In the genomic region with DNA sequence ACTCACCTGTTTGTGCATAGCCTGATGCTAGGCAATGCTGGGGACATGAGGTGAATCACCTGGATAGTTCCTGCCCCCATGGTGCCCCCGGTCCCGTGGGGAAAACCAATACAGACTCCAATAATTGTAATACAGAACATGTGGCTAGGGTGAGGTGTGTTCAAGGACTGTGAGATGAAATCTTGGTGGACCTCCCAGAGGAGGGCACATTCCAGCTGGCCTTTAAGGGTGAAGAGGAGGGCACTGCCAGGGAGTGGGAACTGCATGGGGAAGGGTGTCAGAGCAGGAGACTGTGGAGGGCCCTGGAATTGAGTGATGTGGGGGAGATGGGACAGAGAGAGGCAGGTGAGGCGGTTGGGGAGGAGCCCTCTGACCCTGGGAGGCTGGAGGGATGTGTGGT, we compare ENCODE assay signal across 24 cellular contexts. TPM values are rescaled to one million over a fixed set of nuclear protein-coding genes. Genes with fewer than 3 reads are reported as not detected.
A peak's percentile ranks its signal among the peaks of the same experiment; 100 is the strongest.
DNase-seq lines count a peak whose midpoint lies in the region; ATAC-seq, FAIRE-seq and TF ChIP-seq lines count a peak whose summit lies in the region.
"Had no signal": no experiment of that assay in that cellular context is flagged by ENCODE, and none has a peak within 500 bp of the region (broad histone marks: within the 10 kb centered on the region; RNA-seq: fewer than 3 reads in every experiment).

No MANE protein-coding gene starts in this region.

- no peak for TF ChIP-seq RAD21 in A549 (conservative IDR thresholded peaks at IDR 0.05 in 1 of 2, IDR thresholded peaks at IDR 0.05 in 1 of 2)

- DNase-seq in activated naive CD8-positive, alpha-beta T cell treated with anti-CD3 and anti-CD28 coated beads, Interleukin-2, amount 10 ng/mL, durations not matched to agents 7 days and 5 days, result no peak
- DNase-seq in activated naive CD8-positive, alpha-beta T cell treated with anti-CD3 and anti-CD28 coated beads for 36 hours, result no peak
- DNase-seq in A549 (ENCODE audit: low read depth in 1 of 2, low spot score in 1 of 2) (no peak), Panc1 (ENCODE audit: low read depth, low spot score) (no peak), lower lobe of right lung (no peak), posterior vena cava (ENCODE audit: low spot score) (no peak), stomach (no peak), NCI-H187 (lab: John Stamatoyannopoulos, UW) (no peak)
- DNase-seq: 8988T; BE2C; C1 segment of cervical spinal cord; CD4-positive, CD25-positive, alpha-beta regulatory T cell; CD8-positive, alpha-beta memory T cell; COR-L47; DMS 273 treated with DMSO at 0.1 percent for 48 hours; DMS53; DND-41; EL had no signal

- no peaks in the 10 kb centered on the region for H3K9me3 Mint-ChIP-seq in activated naive CD8-positive, alpha-beta T cell treated with anti-CD3 and anti-CD28 coated beads, Interleukin-2, amount 10 ng/mL, durations not matched to agents 7 days and 5 days
- no peaks in the 10 kb centered on the region for H3K9me3 Mint-ChIP-seq in activated naive CD8-positive, alpha-beta T cell treated with anti-CD3 and anti-CD28 coated beads for 36 hours
- H3K9me3 Mint-ChIP-seq: CD4-positive, CD25-positive, alpha-beta regulatory T cell; CD8-positive, alpha-beta memory T cell had no signal

- H3K36me3 Mint-ChIP-seq in activated naive CD8-positive, alpha-beta T cell treated with anti-CD3 and anti-CD28 coated beads, Interleukin-2, amount 10 ng/mL, durations not matched to agents 7 days and 5 days, result no peaks in the 10 kb centered on the region
- H3K36me3 Mint-ChIP-seq in activated naive CD8-positive, alpha-beta T cell treated with anti-CD3 and anti-CD28 coated beads for 36 hours, result no peaks in the 10 kb centered on the region
- H3K36me3 Mint-ChIP-seq: CD4-positive, CD25-positive, alpha-beta regulatory T cell; CD8-positive, alpha-beta memory T cell had no signal

- H3K4me3 Mint-ChIP-seq in activated naive CD8-positive, alpha-beta T cell treated with anti-CD3 and anti-CD28 coated beads, Interleukin-2, amount 10 ng/mL, durations not matched to agents 7 days and 5 days, result peak overlapping the region; percentile 41
- H3K4me3 Mint-ChIP-seq in activated naive CD8-positive, alpha-beta T cell treated with anti-CD3 and anti-CD28 coated beads for 36 hours, result no peak overlapping the region
- H3K4me3 Mint-ChIP-seq: CD4-positive, CD25-positive, alpha-beta regulatory T cell had no signal

- in situ Hi-C loops in Panc1 (cut with HindIII; ENCODE audit: low pct_unique_long_range_greater_than_20kb, low sequenced_read_pairs), result no loop called here

- TF ChIP-seq EP300 in A549 (IDR thresholded peaks at IDR 0.05) (no peak), stomach (IDR thresholded peaks at IDR 0.05) (no peak)

- H3K9me3 ChIP-seq in A549 (no peaks in the 10 kb centered on the region), Panc1 (ENCODE audit: control insufficient read depth, insufficient read depth, low read depth, low read length) (no peaks in the 10 kb centered on the region), lower lobe of right lung (no peaks in the 10 kb centered on the region), stomach (no peaks in the 10 kb centered on the region)
- H3K9me3 ChIP-seq: BE2C, HAP-1 had no signal

- no peak for TF ChIP-seq POLR2A in A549 (IDR thresholded peaks at IDR 0.05; ENCODE audit: low read length)
- TF ChIP-seq POLR2A in stomach (IDR thresholded peaks at IDR 0.05), result no peak

- H3K27me3 ChIP-seq in Panc1 (ENCODE audit: control insufficient read depth, insufficient read depth, low read length) (no peaks in the 10 kb centered on the region), lower lobe of right lung (ENCODE audit: low read depth) (no peaks in the 10 kb centered on the region), stomach (peaks cover 0 to 22% (median 8%) of the 10 kb centered on the region in 3 donors)
- H3K27me3 ChIP-seq: BE2C had no signal

- H3K4me3 ChIP-seq in A549 (no peak overlapping the region), Panc1 (ENCODE audit: low read depth in 2 of 2, low read length in 2 of 2) (no peak overlapping the region), lower lobe of right lung (peak overlapping the region; percentile 27), stomach (no peak overlapping the region)
- H3K4me3 ChIP-seq: GM12878, HAP-1 had no signal

- H3K27ac Mint-ChIP-seq in activated naive CD8-positive, alpha-beta T cell treated with anti-CD3 and anti-CD28 coated beads, Interleukin-2, amount 10 ng/mL, durations not matched to agents 7 days and 5 days, result no peak overlapping the region
- no peak overlapping the region for H3K27ac Mint-ChIP-seq in activated naive CD8-positive, alpha-beta T cell treated with anti-CD3 and anti-CD28 coated beads for 36 hours
- H3K27ac Mint-ChIP-seq: CD4-positive, CD25-positive, alpha-beta regulatory T cell; CD8-positive, alpha-beta memory T cell had no signal

- intact Hi-C loops in Panc1 (cut with micrococcal nuclease; ENCODE audit: unreplicated experiment) (no loop called here), lower lobe of right lung (cut with DNase I) (no loop called here), posterior vena cava (cut with DNase I) (no loop called here), stomach (cut with DNase I; ENCODE audit: low total_unique reads) (no loop called here)

- TF ChIP-seq CTCF in A549 (IDR thresholded peaks at IDR 0.05) (no peak), Panc1 (IDR thresholded peaks at IDR 0.05) (no peak), lower lobe of right lung (IDR thresholded peaks at IDR 0.05) (no peak), stomach (IDR thresholded peaks at IDR 0.05) (no peak)

- no peak overlapping the region for H3K27ac ChIP-seq in A549
- no peak overlapping the region for H3K27ac ChIP-seq in Panc1 (ENCODE audit: low read length)
- no peak overlapping the region for H3K27ac ChIP-seq in lower lobe of right lung
- no peak overlapping the region for H3K27ac ChIP-seq in stomach

- ATAC-seq in activated naive CD8-positive, alpha-beta T cell treated with anti-CD3 and anti-CD28 coated beads, Interleukin-2, amount 10 ng/mL, durations not matched to agents 7 days and 5 days (ENCODE audit: low read depth), result no peak
- ATAC-seq in A549, result no peak; a peak in 3 of 6 replicates
- 0 out of 2 replicates have a peak, but pooled peaks have one; percentile 5 for ATAC-seq in Panc1
- ATAC-seq in lower lobe of right lung, result no peak
- ATAC-seq: GM12878 had no signal

- no peaks in the 10 kb centered on the region for H3K36me3 ChIP-seq in Panc1 (ENCODE audit: control insufficient read depth, insufficient read depth, low read length)
- H3K36me3 ChIP-seq in lower lobe of right lung, result no peaks in the 10 kb centered on the region
- H3K36me3 ChIP-seq in stomach, result no peaks in the 10 kb centered on the region
- H3K36me3 ChIP-seq: BE2C, HAP-1 had no signal

- 28% methylated on average over 3 of the region's 3 CpGs for WGBS in A549 (ENCODE audit: missing lambda C conversion rate)
- WGBS in stomach, 5 donors, result 67 to 82% (median 72%) methylated on average over 3 of the region's 3 CpGs

- POLR2A ChIA-PET in activated naive CD8-positive, alpha-beta T cell treated with anti-CD3 and anti-CD28 coated beads, Interleukin-2, amount 10 ng/mL, durations not matched to agents 7 days and 5 days (lab: Charles Lee), result interaction anchor here (0.5 to 1.0 kb wide), 2 partner anchors 14 to 76 kb away, joined by 3 to 8 read pairs; no protein-coding TSS in a partner anchor
- POLR2A ChIA-PET in A549 (lab: Yijun Ruan, JAX) (no interaction called here), Panc1 (lab: Charles Lee) (interaction anchor here (0.6 kb wide), 2 partner anchors 17 to 1256 kb away, joined by 4 to 5 read pairs; no protein-coding TSS in a partner anchor)

- CTCF ChIA-PET in A549 (lab: Yijun Ruan, JAX), result interaction anchor here (1.5 to 14.5 kb wide), 6 partner anchors 7 to 83 kb away, joined by 4 to 197 read pairs (median 8); partner anchors contain the start of gene BCL2L1
- CTCF ChIA-PET in Panc1 (lab: Charles Lee), result interaction anchor here (0.6 to 1.3 kb wide), 3 partner anchors 27 to 146 kb away, joined by 3 to 6 read pairs (median 4); no protein-coding TSS in a partner anchor

- no peak overlapping the region for H3K4me2 ChIP-seq in A549

- H3K27me3 Mint-ChIP-seq in activated naive CD8-positive, alpha-beta T cell treated with anti-CD3 and anti-CD28 coated beads, Interleukin-2, amount 10 ng/mL, durations not matched to agents 7 days and 5 days, result peaks cover 52% of the 10 kb centered on the region
- peaks cover 18% of the 10 kb centered on the region for H3K27me3 Mint-ChIP-seq in activated naive CD8-positive, alpha-beta T cell treated with anti-CD3 and anti-CD28 coated beads for 36 hours

- H3K4me1 ChIP-seq in A549, result no peaks in the 10 kb centered on the region
- no peaks in the 10 kb centered on the region for H3K4me1 ChIP-seq in Panc1 (ENCODE audit: control insufficient read depth, insufficient read depth, low read length)
- H3K4me1 ChIP-seq in lower lobe of right lung, result no peaks in the 10 kb centered on the region
- H3K4me1 ChIP-seq in stomach, result no peaks in the 10 kb centered on the region
- H3K4me1 ChIP-seq: HAP-1 had no signal

- no TSS peak for BruUV-seq in Panc1 (replicated peaks; lab: Mats Ljungman, UMichigan)

- FAIRE-seq in A549 (lab: Jason Lieb, UNC), result no peak
- FAIRE-seq: GM12878, GM19239 had no signal

- peaks cover 38% of the 10 kb centered on the region for H3K4me1 Mint-ChIP-seq in activated naive CD8-positive, alpha-beta T cell treated with anti-CD3 and anti-CD28 coated beads, Interleukin-2, amount 10 ng/mL, durations not matched to agents 7 days and 5 days
- H3K4me1 Mint-ChIP-seq in activated naive CD8-positive, alpha-beta T cell treated with anti-CD3 and anti-CD28 coated beads for 36 hours, result peaks cover 17% of the 10 kb centered on the region

RNA-seq across cellular contexts. Expression of gene COX4I2, which starts 2.5 kb away (rescaled TPM):
- total RNA-seq in activated naive CD8-positive, alpha-beta T cell treated with anti-CD3 and anti-CD28 coated beads, Interleukin-2, amount 10 ng/mL, durations not matched to agents 7 days and 5 days, result not detected
- not detected for total RNA-seq in activated naive CD8-positive, alpha-beta T cell treated with anti-CD3 and anti-CD28 coated beads for 36 hours
- polyA plus RNA-seq in A549 (2011; rRNA removed) (not detected in 2 replicates), A549 (2017; fragmentation: RNase III; extraction: RNeasy Plus Mini Kit Qiagen cat#74134 plus additional on column Dnase treatment) (not detected in 3 replicates), stomach (1 to 10 TPM; 1.8 to 6.7 (median 4.8) TPM)
- polyA plus RNA-seq in A549 (2012; cell fraction: cytosol; rRNA removed), result not detected in 2 replicates
- polyA plus RNA-seq in A549 (2012; cell fraction: nucleus; rRNA removed), result not detected in 2 replicates
- not detected in 2 replicates for polyA minus RNA-seq in A549 (2011; rRNA and poly(A)+ RNA removed)
- total RNA-seq in Panc1 (2021; ENCODE audit: unreplicated experiment) (not detected), lower lobe of right lung (17.1 TPM), posterior vena cava (1 to 10 TPM; 2.5 to 6.5 TPM), stomach (1 to 10 TPM in 2 of 5 donors, not detected in 3; 1.8 to 4.2 TPM)
- polyA plus RNA-seq in Panc1 (2012; ENCODE audit: insufficient read length), result not detected
- total RNA-seq: CD4-positive, CD25-positive, alpha-beta regulatory T cell; CD8-positive, alpha-beta memory T cell; G401; GM12878; H4; HT-29 had no signal
- polyA plus RNA-seq: CD4-positive, CD25-positive, alpha-beta regulatory T cell; CD8-positive, alpha-beta memory T cell; GM12878 had no signal

RNA-seq across cellular contexts. Expression of gene ID1, which starts 35.2 kb away (rescaled TPM):
- 1 to 10 TPM in 1 of 2 experiments, under 1 TPM in 1; 0.72 to 1.2 TPM for total RNA-seq in activated naive CD8-positive, alpha-beta T cell treated with anti-CD3 and anti-CD28 coated beads, Interleukin-2, amount 10 ng/mL, durations not matched to agents 7 days and 5 days
- total RNA-seq in activated naive CD8-positive, alpha-beta T cell treated with anti-CD3 and anti-CD28 coated beads for 36 hours, result under 1 TPM; 0.36 to 0.37 TPM
- polyA plus RNA-seq in A549 (2011; rRNA removed) (237 and 250 TPM in 2 replicates), A549 (2017; fragmentation: RNase III; extraction: RNeasy Plus Mini Kit Qiagen cat#74134 plus additional on column Dnase treatment) (257 to 432 TPM (median 387 TPM) in 3 replicates), stomach (100 to 1,000 TPM; 168 to 585 (median 350) TPM)
- polyA plus RNA-seq in A549 (2012; cell fraction: cytosol; rRNA removed), result 951 and 1,146 TPM in 2 replicates
- polyA plus RNA-seq in A549 (2012; cell fraction: nucleus; rRNA removed), result 1,622 and 2,122 TPM in 2 replicates
- 188 and 250 TPM in 2 replicates for polyA minus RNA-seq in A549 (2011; rRNA and poly(A)+ RNA removed)
- total RNA-seq in Panc1 (2021; ENCODE audit: unreplicated experiment) (152 TPM), lower lobe of right lung (196 TPM), posterior vena cava (100 to 1,000 TPM; 117 to 145 TPM), stomach (100 to 1,000 TPM; 315 to 475 (median 378) TPM)
- 185 TPM for polyA plus RNA-seq in Panc1 (2012; ENCODE audit: insufficient read length)

Comparison
In these comparisons a context has a peak if more than half of its experiments do, and no peak if none do; other contexts are left out.
1. RNA of gene ID1, which starts 35.2 kb away (total RNA-seq): 315 to 475 TPM in stomach, 196 TPM in lower lobe of right lung (single experiment), 152 TPM in Panc1 (single experiment) and 117 to 145 TPM in posterior vena cava; 0.72 to 1.2 TPM in activated naive CD8-positive, alpha-beta T cell treated with anti-CD3 and anti-CD28 coated beads, Interleukin-2, amount 10 ng/mL, durations not matched to agents 7 days and 5 days and 0.36 to 0.37 TPM in activated naive CD8-positive, alpha-beta T cell treated with anti-CD3 and anti-CD28 coated beads for 36 hours; every median in the first group is over 10 times any median in the second.